Comparison of ENCODE assay signal across 16 cellular contexts in the genomic region with DNA sequence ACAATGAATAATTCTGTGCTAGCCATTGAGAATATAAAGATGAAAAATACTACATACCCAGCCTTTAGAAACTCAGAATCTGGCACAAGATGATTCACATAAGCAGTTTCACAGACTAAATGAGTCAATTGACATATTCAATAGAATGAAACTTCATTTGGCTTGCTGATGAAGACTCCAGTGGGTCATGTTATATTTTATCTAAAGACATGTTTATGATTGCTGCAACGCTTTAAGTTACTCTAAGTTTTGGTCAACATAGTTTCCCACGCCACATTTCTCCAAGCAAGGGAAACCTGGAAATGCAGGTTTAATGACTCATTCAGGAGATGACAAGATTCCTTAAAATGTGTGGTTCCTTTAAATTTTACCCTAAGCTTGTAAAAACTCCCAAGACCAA. TPM values are rescaled to one million over a fixed set of nuclear protein-coding genes. Genes with fewer than 3 reads are reported as not detected.
DNase-seq lines count a peak whose midpoint lies in the region; ATAC-seq and TF ChIP-seq lines count a peak whose summit lies in the region.
"Had no signal": no experiment of that assay in that cellular context is flagged by ENCODE, and none has a peak within 500 bp of the region (broad histone marks: within the 10 kb centered on the region; RNA-seq: fewer than 3 reads in every experiment).

No MANE protein-coding gene starts in this region.

- H3K9me3 ChIP-seq in SJSA1 (replicated peaks): no peaks in the 10 kb centered on the region
- H3K9me3 ChIP-seq in transverse colon: no peaks in the 10 kb centered on the region
- H3K9me3 ChIP-seq: neutrophil, upper lobe of right lung had no signal

- no peak overlapping the region for H3K27ac Mint-ChIP-seq in activated T-cell treated with anti-CD3 and anti-CD28 coated beads, Interleukin-2, amount 50 U/mL, for 72 hours
- H3K27ac Mint-ChIP-seq: activated naive CD8-positive, alpha-beta T cell; dendritic cell treated with granulocyte-macrophage colony-stimulating factor and Interleukin-4, amounts not matched to agents 40 ng/mL and 50 ng/mL, for 4 days had no signal

- WGBS in transverse colon (ENCODE audit: low coverage in 1 of 2), 2 donors: 35 to 54% methylated on average over 2 of the region's 2 CpGs

- no peaks in the 10 kb centered on the region for H3K27me3 ChIP-seq in SJSA1 (replicated peaks)
- no peaks in the 10 kb centered on the region for H3K27me3 ChIP-seq in transverse colon
- H3K27me3 ChIP-seq: neutrophil, upper lobe of right lung had no signal

- H3K4me1 ChIP-seq in SJSA1 (replicated peaks) (peaks cover 33% of the 10 kb centered on the region), transverse colon (peaks cover 0 to 10% (median 0%) of the 10 kb centered on the region in 4 donors)
- H3K4me1 ChIP-seq: upper lobe of right lung had no signal

- no peaks in the 10 kb centered on the region for H3K36me3 ChIP-seq in SJSA1
- no peaks in the 10 kb centered on the region for H3K36me3 ChIP-seq in transverse colon
- H3K36me3 ChIP-seq: neutrophil, upper lobe of right lung had no signal

- no peaks in the 10 kb centered on the region for H3K36me3 Mint-ChIP-seq in activated T-cell treated with anti-CD3 and anti-CD28 coated beads, Interleukin-2, amount 50 U/mL, for 72 hours (ENCODE audit: insufficient read depth in 2 of 2)
- H3K36me3 Mint-ChIP-seq: activated naive CD8-positive, alpha-beta T cell had no signal

- H3K4me3 ChIP-seq in SJSA1 (no peak overlapping the region), fibroblast of villous mesenchyme (ENCODE audit: low read depth, low read length) (no peak overlapping the region), transverse colon (no peak overlapping the region)
- H3K4me3 ChIP-seq: upper lobe of right lung had no signal

- intact Hi-C loops in transverse colon (cut with DNase I; ENCODE audit: low total_unique reads): no loop called here

- H3K4me3 Mint-ChIP-seq in activated T-cell treated with anti-CD3 and anti-CD28 coated beads, Interleukin-2, amount 50 U/mL, for 72 hours: peak overlapping the region; percentile 10 to 43
- H3K4me3 Mint-ChIP-seq: activated naive CD8-positive, alpha-beta T cell; dendritic cell treated with granulocyte-macrophage colony-stimulating factor and Interleukin-4, amounts not matched to agents 40 ng/mL and 50 ng/mL, for 4 days had no signal

- peak; percentile 67 to 84 for ATAC-seq in activated T-cell treated with anti-CD3 and anti-CD28 coated beads, Interleukin-2, amount 50 U/mL, for 72 hours (replicated peaks in 1 of 2)
- ATAC-seq: left lobe of liver, upper lobe of right lung had no signal

- TF ChIP-seq EP300 in transverse colon (IDR thresholded peaks at IDR 0.05; ENCODE audit: low read depth): no peak

- TF ChIP-seq CTCF in fibroblast of villous mesenchyme (IDR thresholded peaks at IDR 0.05; ENCODE audit: insufficient read depth, low read depth, low read length): no peak
- TF ChIP-seq CTCF in transverse colon (IDR thresholded peaks at IDR 0.05): no peak

- DNase-seq in activated T-cell treated with anti-CD3 and anti-CD28 coated beads, Interleukin-2, amount 50 U/mL, for 72 hours: no peak
- DNase-seq in activated T-cell treated with anti-CD3 and anti-CD28 coated beads, Interleukin-2, amount 50 U/mL, for 1 hour: no peak
- DNase-seq in SJSA1 (ENCODE audit: low read depth in 1 of 2, low spot score in 2 of 2) (peak in 1 of 2 experiments; percentile 45), fibroblast of villous mesenchyme (ENCODE audit: low read depth) (peak; percentile 93), transverse colon (no peak), SHP77 treated with DMSO at 0.1 percent for 48 hours (lab: John Stamatoyannopoulos, UW) (no peak)
- DNase-seq in central memory CD4-positive, alpha-beta T cell: no peak
- no peak for DNase-seq in stimulated activated CD4-positive, alpha-beta T cell treated with anti-CD3 and anti-CD28 coated beads, Interleukin-12 subunit alpha, Interleukin-12 subunit beta, amount 100 ng/mL, for 4 hours
- DNase-seq: glutamatergic neuron, NCI-H2171, T1000, upper lobe of right lung had no signal

- TF ChIP-seq POLR2A in transverse colon (IDR thresholded peaks at IDR 0.05): no peak

- no peaks in the 10 kb centered on the region for H3K27me3 Mint-ChIP-seq in activated T-cell treated with anti-CD3 and anti-CD28 coated beads, Interleukin-2, amount 50 U/mL, for 72 hours (ENCODE audit: low read depth)
- H3K27me3 Mint-ChIP-seq: activated naive CD8-positive, alpha-beta T cell; dendritic cell treated with granulocyte-macrophage colony-stimulating factor and Interleukin-4, amounts not matched to agents 40 ng/mL and 50 ng/mL, for 4 days had no signal

- peaks cover 21% of the 10 kb centered on the region for H3K4me1 Mint-ChIP-seq in activated T-cell treated with anti-CD3 and anti-CD28 coated beads, Interleukin-2, amount 50 U/mL, for 72 hours (ENCODE audit: low read depth)

- peak overlapping the region; percentile 42 for H3K27ac ChIP-seq in SJSA1
- H3K27ac ChIP-seq in transverse colon: peak overlapping the region in 3 of 4 donors; percentile 3 to 14 (median 13)
- H3K27ac ChIP-seq: neutrophil, upper lobe of right lung had no signal

- no peaks in the 10 kb centered on the region for H3K9me3 Mint-ChIP-seq in activated T-cell treated with anti-CD3 and anti-CD28 coated beads, Interleukin-2, amount 50 U/mL, for 72 hours
- H3K9me3 Mint-ChIP-seq: dendritic cell treated with granulocyte-macrophage colony-stimulating factor and Interleukin-4, amounts not matched to agents 40 ng/mL and 50 ng/mL, for 4 days had no signal

- in situ Hi-C loops in transverse colon (cut with MboI; ENCODE audit: low pct_ligation_motif_present in 1 of 4, low pct_unique_long_range_greater_than_20kb in 1 of 4, low sequenced_read_pairs in 3 of 4): loop anchor here in 2 of 4 donors (25.0 kb wide), 1 partner anchor 824 kb away; no protein-coding TSS in a partner anchor

RNA-seq across cellular contexts. Expression of a gene that starts 6.8 kb away (rescaled TPM):
- total RNA-seq in activated T-cell treated with anti-CD3 and anti-CD28 coated beads, Interleukin-2, amount 50 U/mL, for 72 hours: under 1 TPM; 0.62 to 0.63 TPM
- total RNA-seq in SJSA1 (2014; rRNA removed; shearing (Covaris generic)): 17.6 and 29.2 TPM in 2 replicates
- total RNA-seq in fibroblast of villous mesenchyme (37.4 and 47.1 TPM in 2 replicates), transverse colon (1 to 10 TPM in 3 of 4 donors, under 1 TPM in 1; 1.00 to 8.3 (median 4.7) TPM)
